Comparison of ENCODE assay signal across 1 cellular context in genomic region chr3:106518516-106518915, GRCh38.
TF ChIP-seq lines count a peak whose summit lies in the region.

No MANE protein-coding gene starts in this region.

TF ChIP-seq in IMR-90, 13 proteins besides CTCF, POLR2A, EP300 and RAD21 (continued from another document):
- TF ChIP-seq NFE2L2 (IDR thresholded peaks at IDR 0.05; ENCODE audit: low read depth, low read length), result no peak
- TF ChIP-seq RCOR1 (IDR thresholded peaks at IDR 0.05; ENCODE audit: insufficient replicate concordance, low read length), result no peak
- no peak for TF ChIP-seq MAZ (IDR thresholded peaks at IDR 0.05; ENCODE audit: borderline replicate concordance, low read depth, low read length)
- TF ChIP-seq MAFK (IDR thresholded peaks at IDR 0.05; ENCODE audit: low read depth, low read length), result no peak
- TF ChIP-seq ELK1 (IDR thresholded peaks at IDR 0.05; ENCODE audit: borderline replicate concordance, low read depth, low read length), result no peak
- no peak for TF ChIP-seq RFX5 (IDR thresholded peaks at IDR 0.05; ENCODE audit: low read depth, low read length)
- no peak for TF ChIP-seq FOS (IDR thresholded peaks at IDR 0.05; ENCODE audit: low read depth, low read length)
- no peak for TF ChIP-seq BHLHE40 (IDR thresholded peaks at IDR 0.05; ENCODE audit: low read depth, low read length)
- no peak for TF ChIP-seq USF2 (IDR thresholded peaks at IDR 0.05; ENCODE audit: low read depth, low read length)
- TF ChIP-seq CHD1 (IDR thresholded peaks at IDR 0.05; ENCODE audit: low read depth, low read length), result no peak
